In genomic region chr10:78570633-78571032, GRCh38 we compare ENCODE assay signal across 1 cellular context.
TF ChIP-seq lines count a peak whose summit lies in the region.

No MANE protein-coding gene starts in this region.

TF ChIP-seq in IMR-90, 13 proteins besides CTCF, POLR2A, EP300 and RAD21:
- TF ChIP-seq, protein P1, sequence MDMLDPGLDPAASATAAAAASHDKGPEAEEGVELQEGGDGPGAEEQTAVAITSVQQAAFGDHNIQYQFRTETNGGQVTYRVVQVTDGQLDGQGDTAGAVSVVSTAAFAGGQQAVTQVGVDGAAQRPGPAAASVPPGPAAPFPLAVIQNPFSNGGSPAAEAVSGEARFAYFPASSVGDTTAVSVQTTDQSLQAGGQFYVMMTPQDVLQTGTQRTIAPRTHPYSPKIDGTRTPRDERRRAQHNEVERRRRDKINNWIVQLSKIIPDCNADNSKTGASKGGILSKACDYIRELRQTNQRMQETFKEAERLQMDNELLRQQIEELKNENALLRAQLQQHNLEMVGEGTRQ (IDR thresholded peaks at IDR 0.05; ENCODE audit: low read depth, low read length): no peak
- TF ChIP-seq CEBPB (IDR thresholded peaks at IDR 0.05; ENCODE audit: low read depth, low read length) (no peak), CHD1 (IDR thresholded peaks at IDR 0.05; ENCODE audit: low read depth, low read length) (no peak), FOS (IDR thresholded peaks at IDR 0.05; ENCODE audit: low read depth, low read length) (no peak), NFE2L2 (IDR thresholded peaks at IDR 0.05; ENCODE audit: low read depth, low read length) (no peak), MAZ (IDR thresholded peaks at IDR 0.05; ENCODE audit: borderline replicate concordance, low read depth, low read length) (no peak), MAFK (IDR thresholded peaks at IDR 0.05; ENCODE audit: low read depth, low read length) (no peak), ELK1 (IDR thresholded peaks at IDR 0.05; ENCODE audit: borderline replicate concordance, low read depth, low read length) (no peak), SMC3 (IDR thresholded peaks at IDR 0.05; ENCODE audit: low read depth, low read length) (no peak), RCOR1 (IDR thresholded peaks at IDR 0.05; ENCODE audit: insufficient replicate concordance, low read length) (no peak), RFX5 (IDR thresholded peaks at IDR 0.05; ENCODE audit: low read depth, low read length) (no peak), MXI1 (IDR thresholded peaks at IDR 0.05; ENCODE audit: borderline replicate concordance, low read depth, low read length) (no peak), BHLHE40 (IDR thresholded peaks at IDR 0.05; ENCODE audit: low read depth, low read length) (no peak)
